Comparison of ENCODE assay signal across 1 cellular context in genomic region chr1:95233321-95233736, GRCh38.
TF ChIP-seq lines count a peak whose summit lies in the region.

No MANE protein-coding gene starts in this region.

TF ChIP-seq in HepG2, 621 proteins besides CTCF, POLR2A, EP300 and RAD21 (continued from another document and continues in another):
- TF ChIP-seq ATRX (CRISPR knock-in tag; IDR thresholded peaks at IDR 0.05; ENCODE audit: borderline replicate concordance) (no peak), ZNF318 (CRISPR knock-in tag; IDR thresholded peaks at IDR 0.05) (no peak), HMG20B (CRISPR knock-in tag; conservative IDR thresholded peaks at IDR 0.05) (no peak), KDM2A (CRISPR knock-in tag; IDR thresholded peaks at IDR 0.05; ENCODE audit: borderline replicate concordance, low read depth) (peak; percentile 46; the same call in 1 of the 2 replicates), POGZ (CRISPR knock-in tag; IDR thresholded peaks at IDR 0.05) (peak; percentile 58), SP5 (CRISPR knock-in tag; IDR thresholded peaks at IDR 0.05; ENCODE audit: borderline replicate concordance, low read depth) (peak; percentile 14; the same call in 1 of the 2 replicates), ETV5 (CRISPR knock-in tag; IDR thresholded peaks at IDR 0.05; ENCODE audit: borderline replicate concordance) (peak; percentile 59; the same call in 1 of the 2 replicates), ZNF792 (CRISPR knock-in tag; IDR thresholded peaks at IDR 0.05) (no peak), ZNF790 (CRISPR knock-in tag; IDR thresholded peaks at IDR 0.05; ENCODE audit: borderline replicate concordance) (no peak), CREM (IDR thresholded peaks at IDR 0.05) (no peak), CREM (CRISPR knock-in tag; IDR thresholded peaks at IDR 0.05) (no peak), RNF219 (CRISPR knock-in tag; IDR thresholded peaks at IDR 0.05) (no peak), HOXA3 (CRISPR knock-in tag; IDR thresholded peaks at IDR 0.05) (peak; percentile 27; the same call in 1 of the 2 replicates), ZSCAN21 (CRISPR knock-in tag; IDR thresholded peaks at IDR 0.05; ENCODE audit: borderline replicate concordance) (no peak; the same call in 1 of the 2 replicates), ZNF207 (IDR thresholded peaks at IDR 0.05; ENCODE audit: borderline replicate concordance) (no peak), HMGXB3 (CRISPR knock-in tag; IDR thresholded peaks at IDR 0.05; ENCODE audit: borderline replicate concordance) (no peak), SNAPC2 (CRISPR knock-in tag; IDR thresholded peaks at IDR 0.05) (peak; percentile 55; the same call in 1 of the 2 replicates), HNF4A (CRISPR knock-in tag; IDR thresholded peaks at IDR 0.05) (peak; percentile 92), FOXO1 (CRISPR knock-in tag; IDR thresholded peaks at IDR 0.05) (peak; percentile 54), DNMT3B (CRISPR knock-in tag; conservative IDR thresholded peaks at IDR 0.05) (no peak), SATB2 (CRISPR knock-in tag; IDR thresholded peaks at IDR 0.05) (no peak), TOE1 (CRISPR knock-in tag; IDR thresholded peaks at IDR 0.05) (0 out of 2 replicates have a peak, but pooled peaks have one; percentile 27), ZNF670 (CRISPR knock-in tag; IDR thresholded peaks at IDR 0.05; ENCODE audit: borderline replicate concordance) (no peak), ZNF609 (CRISPR knock-in tag; IDR thresholded peaks at IDR 0.05; ENCODE audit: borderline replicate concordance) (peak; percentile 59; the same call in 1 of the 2 replicates), MXD1 (CRISPR knock-in tag; IDR thresholded peaks at IDR 0.05) (peak; percentile 20; the same call in 1 of the 2 replicates), MAX (IDR thresholded peaks at IDR 0.05) (no peak; the same call in 1 of the 2 replicates), CHCHD3 (CRISPR knock-in tag; IDR thresholded peaks at IDR 0.05) (no peak), ZNF687 (CRISPR knock-in tag; IDR thresholded peaks at IDR 0.05) (no peak; the same call in 1 of the 2 replicates), ONECUT2 (CRISPR knock-in tag; IDR thresholded peaks at IDR 0.05) (no peak), RFX1 (IDR thresholded peaks at IDR 0.05) (no peak), LCORL (IDR thresholded peaks at IDR 0.05) (no peak), LCORL (CRISPR knock-in tag; IDR thresholded peaks at IDR 0.05) (peak; percentile 84; the same call in 1 of the 2 replicates)
